Comparison of ENCODE assay signal across 3 cellular contexts in the genomic region with DNA sequence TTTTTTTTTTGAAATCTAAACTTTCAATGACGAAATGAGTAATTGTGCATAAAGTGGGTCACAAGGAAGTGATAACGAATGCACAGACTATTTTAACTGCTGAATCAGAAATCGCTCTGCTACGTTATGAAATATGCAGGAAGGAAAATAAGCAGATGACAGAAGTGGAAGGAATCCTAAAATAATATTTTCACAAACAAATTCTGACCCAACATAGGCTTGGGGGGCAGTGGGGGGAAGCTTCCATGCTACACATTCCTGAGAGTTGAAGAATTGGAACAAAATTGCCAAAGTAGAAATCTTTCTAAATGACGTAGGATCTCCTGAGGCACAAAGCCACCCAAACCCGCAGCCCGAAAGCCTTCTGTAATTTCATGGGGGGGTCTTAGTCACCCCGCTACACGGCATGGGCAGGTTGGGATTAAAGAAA.
TF ChIP-seq lines count a peak whose summit lies in the region.

No MANE protein-coding gene starts in this region.

TF ChIP-seq in liver, 16 proteins besides CTCF, POLR2A, EP300 and RAD21 (continued from another document):
- TF ChIP-seq, protein P1, sequence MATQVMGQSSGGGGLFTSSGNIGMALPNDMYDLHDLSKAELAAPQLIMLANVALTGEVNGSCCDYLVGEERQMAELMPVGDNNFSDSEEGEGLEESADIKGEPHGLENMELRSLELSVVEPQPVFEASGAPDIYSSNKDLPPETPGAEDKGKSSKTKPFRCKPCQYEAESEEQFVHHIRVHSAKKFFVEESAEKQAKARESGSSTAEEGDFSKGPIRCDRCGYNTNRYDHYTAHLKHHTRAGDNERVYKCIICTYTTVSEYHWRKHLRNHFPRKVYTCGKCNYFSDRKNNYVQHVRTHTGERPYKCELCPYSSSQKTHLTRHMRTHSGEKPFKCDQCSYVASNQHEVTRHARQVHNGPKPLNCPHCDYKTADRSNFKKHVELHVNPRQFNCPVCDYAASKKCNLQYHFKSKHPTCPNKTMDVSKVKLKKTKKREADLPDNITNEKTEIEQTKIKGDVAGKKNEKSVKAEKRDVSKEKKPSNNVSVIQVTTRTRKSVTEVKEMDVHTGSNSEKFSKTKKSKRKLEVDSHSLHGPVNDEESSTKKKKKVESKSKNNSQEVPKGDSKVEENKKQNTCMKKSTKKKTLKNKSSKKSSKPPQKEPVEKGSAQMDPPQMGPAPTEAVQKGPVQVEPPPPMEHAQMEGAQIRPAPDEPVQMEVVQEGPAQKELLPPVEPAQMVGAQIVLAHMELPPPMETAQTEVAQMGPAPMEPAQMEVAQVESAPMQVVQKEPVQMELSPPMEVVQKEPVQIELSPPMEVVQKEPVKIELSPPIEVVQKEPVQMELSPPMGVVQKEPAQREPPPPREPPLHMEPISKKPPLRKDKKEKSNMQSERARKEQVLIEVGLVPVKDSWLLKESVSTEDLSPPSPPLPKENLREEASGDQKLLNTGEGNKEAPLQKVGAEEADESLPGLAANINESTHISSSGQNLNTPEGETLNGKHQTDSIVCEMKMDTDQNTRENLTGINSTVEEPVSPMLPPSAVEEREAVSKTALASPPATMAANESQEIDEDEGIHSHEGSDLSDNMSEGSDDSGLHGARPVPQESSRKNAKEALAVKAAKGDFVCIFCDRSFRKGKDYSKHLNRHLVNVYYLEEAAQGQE (IDR thresholded peaks at IDR 0.05) = no peak
- TF ChIP-seq FOXA1 (IDR thresholded peaks at IDR 0.05) (no peak), HNF4G (IDR thresholded peaks at IDR 0.05) (no peak), NR2F2 (IDR thresholded peaks at IDR 0.05) (no peak), RXRA (IDR thresholded peaks at IDR 0.05) (no peak), GABPA (IDR thresholded peaks at IDR 0.05 in 1 of 2, conservative IDR thresholded peaks at IDR 0.05 in 1 of 2) (no peak), EGR1 (IDR thresholded peaks at IDR 0.05; ENCODE audit: low read depth in 2 of 2) (no peak), JUND (IDR thresholded peaks at IDR 0.05) (no peak)
- TF ChIP-seq, protein P2, sequence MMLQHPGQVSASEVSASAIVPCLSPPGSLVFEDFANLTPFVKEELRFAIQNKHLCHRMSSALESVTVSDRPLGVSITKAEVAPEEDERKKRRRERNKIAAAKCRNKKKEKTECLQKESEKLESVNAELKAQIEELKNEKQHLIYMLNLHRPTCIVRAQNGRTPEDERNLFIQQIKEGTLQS (IDR thresholded peaks at IDR 0.05) = no peak

TF ChIP-seq in HepG2, 621 proteins besides CTCF, POLR2A, EP300 and RAD21 (continued from another document and continues in another):
- TF ChIP-seq, protein P3, sequence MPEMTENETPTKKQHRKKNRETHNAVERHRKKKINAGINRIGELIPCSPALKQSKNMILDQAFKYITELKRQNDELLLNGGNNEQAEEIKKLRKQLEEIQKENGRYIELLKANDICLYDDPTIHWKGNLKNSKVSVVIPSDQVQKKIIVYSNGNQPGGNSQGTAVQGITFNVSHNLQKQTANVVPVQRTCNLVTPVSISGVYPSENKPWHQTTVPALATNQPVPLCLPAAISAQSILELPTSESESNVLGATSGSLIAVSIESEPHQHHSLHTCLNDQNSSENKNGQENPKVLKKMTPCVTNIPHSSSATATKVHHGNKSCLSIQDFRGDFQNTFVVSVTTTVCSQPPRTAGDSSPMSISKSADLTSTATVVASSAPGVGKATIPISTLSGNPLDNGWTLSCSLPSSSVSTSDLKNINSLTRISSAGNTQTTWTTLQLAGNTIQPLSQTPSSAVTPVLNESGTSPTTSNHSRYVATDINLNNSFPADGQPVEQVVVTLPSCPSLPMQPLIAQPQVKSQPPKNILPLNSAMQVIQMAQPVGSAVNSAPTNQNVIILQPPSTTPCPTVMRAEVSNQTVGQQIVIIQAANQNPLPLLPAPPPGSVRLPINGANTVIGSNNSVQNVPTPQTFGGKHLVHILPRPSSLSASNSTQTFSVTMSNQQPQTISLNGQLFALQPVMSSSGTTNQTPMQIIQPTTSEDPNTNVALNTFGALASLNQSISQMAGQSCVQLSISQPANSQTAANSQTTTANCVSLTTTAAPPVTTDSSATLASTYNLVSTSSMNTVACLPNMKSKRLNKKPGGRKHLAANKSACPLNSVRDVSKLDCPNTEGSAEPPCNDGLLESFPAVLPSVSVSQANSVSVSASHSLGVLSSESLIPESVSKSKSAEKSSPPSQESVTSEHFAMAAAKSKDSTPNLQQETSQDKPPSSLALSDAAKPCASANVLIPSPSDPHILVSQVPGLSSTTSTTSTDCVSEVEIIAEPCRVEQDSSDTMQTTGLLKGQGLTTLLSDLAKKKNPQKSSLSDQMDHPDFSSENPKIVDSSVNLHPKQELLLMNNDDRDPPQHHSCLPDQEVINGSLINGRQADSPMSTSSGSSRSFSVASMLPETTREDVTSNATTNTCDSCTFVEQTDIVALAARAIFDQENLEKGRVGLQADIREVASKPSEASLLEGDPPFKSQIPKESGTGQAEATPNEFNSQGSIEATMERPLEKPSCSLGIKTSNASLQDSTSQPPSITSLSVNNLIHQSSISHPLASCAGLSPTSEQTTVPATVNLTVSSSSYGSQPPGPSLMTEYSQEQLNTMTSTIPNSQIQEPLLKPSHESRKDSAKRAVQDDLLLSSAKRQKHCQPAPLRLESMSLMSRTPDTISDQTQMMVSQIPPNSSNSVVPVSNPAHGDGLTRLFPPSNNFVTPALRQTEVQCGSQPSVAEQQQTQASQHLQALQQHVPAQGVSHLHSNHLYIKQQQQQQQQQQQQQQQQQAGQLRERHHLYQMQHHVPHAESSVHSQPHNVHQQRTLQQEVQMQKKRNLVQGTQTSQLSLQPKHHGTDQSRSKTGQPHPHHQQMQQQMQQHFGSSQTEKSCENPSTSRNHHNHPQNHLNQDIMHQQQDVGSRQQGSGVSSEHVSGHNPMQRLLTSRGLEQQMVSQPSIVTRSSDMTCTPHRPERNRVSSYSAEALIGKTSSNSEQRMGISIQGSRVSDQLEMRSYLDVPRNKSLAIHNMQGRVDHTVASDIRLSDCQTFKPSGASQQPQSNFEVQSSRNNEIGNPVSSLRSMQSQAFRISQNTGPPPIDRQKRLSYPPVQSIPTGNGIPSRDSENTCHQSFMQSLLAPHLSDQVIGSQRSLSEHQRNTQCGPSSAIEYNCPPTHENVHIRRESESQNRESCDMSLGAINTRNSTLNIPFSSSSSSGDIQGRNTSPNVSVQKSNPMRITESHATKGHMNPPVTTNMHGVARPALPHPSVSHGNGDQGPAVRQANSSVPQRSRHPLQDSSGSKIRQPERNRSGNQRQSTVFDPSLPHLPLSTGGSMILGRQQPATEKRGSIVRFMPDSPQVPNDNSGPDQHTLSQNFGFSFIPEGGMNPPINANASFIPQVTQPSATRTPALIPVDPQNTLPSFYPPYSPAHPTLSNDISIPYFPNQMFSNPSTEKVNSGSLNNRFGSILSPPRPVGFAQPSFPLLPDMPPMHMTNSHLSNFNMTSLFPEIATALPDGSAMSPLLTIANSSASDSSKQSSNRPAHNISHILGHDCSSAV (CRISPR knock-in tag; IDR thresholded peaks at IDR 0.05; ENCODE audit: borderline replicate concordance) = no peak
- TF ChIP-seq, protein P4, sequence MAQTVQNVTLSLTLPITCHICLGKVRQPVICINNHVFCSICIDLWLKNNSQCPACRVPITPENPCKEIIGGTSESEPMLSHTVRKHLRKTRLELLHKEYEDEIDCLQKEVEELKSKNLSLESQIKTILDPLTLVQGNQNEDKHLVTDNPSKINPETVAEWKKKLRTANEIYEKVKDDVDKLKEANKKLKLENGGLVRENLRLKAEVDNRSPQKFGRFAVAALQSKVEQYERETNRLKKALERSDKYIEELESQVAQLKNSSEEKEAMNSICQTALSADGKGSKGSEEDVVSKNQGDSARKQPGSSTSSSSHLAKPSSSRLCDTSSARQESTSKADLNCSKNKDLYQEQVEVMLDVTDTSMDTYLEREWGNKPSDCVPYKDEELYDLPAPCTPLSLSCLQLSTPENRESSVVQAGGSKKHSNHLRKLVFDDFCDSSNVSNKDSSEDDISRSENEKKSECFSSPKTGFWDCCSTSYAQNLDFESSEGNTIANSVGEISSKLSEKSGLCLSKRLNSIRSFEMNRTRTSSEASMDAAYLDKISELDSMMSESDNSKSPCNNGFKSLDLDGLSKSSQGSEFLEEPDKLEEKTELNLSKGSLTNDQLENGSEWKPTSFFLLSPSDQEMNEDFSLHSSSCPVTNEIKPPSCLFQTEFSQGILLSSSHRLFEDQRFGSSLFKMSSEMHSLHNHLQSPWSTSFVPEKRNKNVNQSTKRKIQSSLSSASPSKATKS (CRISPR knock-in tag; IDR thresholded peaks at IDR 0.05) = no peak
- no peak for TF ChIP-seq KDM5B (CRISPR knock-in tag; IDR thresholded peaks at IDR 0.05; ENCODE audit: borderline replicate concordance)
- TF ChIP-seq, protein P5, sequence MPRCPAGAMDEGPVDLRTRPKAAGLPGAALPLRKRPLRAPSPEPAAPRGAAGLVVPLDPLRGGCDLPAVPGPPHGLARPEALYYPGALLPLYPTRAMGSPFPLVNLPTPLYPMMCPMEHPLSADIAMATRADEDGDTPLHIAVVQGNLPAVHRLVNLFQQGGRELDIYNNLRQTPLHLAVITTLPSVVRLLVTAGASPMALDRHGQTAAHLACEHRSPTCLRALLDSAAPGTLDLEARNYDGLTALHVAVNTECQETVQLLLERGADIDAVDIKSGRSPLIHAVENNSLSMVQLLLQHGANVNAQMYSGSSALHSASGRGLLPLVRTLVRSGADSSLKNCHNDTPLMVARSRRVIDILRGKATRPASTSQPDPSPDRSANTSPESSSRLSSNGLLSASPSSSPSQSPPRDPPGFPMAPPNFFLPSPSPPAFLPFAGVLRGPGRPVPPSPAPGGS (CRISPR knock-in tag; IDR thresholded peaks at IDR 0.05) = no peak
- no peak for TF ChIP-seq ZNF839 (CRISPR knock-in tag; IDR thresholded peaks at IDR 0.05; ENCODE audit: borderline replicate concordance)
- TF ChIP-seq ZNF354B (CRISPR knock-in tag; IDR thresholded peaks at IDR 0.05) = no peak

TF ChIP-seq in WTC11, 78 proteins besides CTCF, POLR2A, EP300 and RAD21 (continued from another document):
- TF ChIP-seq, protein P6, sequence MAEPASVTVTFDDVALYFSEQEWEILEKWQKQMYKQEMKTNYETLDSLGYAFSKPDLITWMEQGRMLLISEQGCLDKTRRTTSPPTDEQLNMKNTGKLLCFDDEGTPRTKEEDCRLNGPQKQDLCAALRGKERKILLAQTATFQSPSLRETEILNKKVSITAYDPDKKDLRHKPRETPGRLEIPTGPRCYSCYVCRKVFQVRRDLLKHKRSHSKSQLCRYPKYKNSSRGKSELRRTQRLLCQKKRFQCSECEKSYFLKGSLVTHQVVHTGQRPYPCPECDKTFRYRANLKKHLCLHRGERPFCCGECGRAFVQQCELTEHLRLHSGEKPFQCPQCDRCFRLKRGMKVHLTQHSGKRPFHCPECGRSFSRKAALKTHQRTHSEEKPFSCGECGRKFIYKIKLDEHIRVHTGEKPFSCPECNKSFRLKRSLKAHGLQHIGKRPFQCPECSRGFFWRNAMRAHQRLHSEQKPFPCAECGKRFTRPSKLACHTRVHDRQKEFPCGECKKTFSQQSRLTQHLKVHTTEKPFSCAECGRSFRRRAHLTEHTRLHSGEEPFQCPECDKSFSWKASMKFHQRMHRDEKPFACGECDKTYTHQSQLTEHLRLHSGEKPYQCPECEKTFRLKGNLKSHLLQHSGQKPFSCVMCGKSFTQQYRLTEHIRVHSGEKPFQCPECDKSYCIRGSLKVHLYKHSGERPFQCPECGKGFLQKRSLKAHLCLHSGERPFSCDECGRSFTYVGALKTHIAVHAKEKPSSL (CRISPR knock-in tag; conservative IDR thresholded peaks at IDR 0.05) = no peak
